17 cellular contexts compared by ENCODE assay signal in the genomic region with DNA sequence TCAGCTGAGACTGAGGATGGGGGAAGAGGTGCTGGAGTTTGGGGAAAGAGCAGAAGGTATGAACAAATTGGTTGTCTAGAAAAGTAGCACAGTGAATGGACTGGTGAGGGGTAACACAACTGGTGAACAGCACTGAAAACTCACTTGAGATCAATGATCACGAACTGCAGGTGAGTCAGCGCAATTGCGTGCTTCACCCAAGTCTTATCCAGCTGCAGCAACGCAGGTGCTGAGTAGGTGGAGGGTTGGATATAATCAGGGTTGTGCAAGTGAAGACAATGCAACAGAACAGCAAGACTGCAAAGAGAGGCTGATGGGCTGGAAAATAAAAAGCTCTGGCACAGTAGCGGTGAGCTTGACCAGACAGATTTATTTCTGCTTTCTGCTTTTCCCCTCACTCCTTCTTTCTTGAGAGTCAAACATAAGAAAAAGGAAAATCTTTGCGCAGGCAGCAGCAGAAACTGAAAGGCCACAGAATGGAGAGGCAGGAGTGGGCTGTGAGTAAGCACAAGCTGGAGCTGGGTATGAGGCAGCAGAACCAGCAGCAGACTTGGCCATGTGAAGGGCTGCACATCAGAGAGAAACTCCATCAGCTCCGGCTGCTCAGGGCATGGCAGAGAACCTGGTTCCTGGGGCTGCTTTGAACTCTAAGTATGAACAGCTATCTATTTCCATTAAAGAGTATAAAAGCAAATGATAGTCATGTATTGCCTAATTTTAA.
DNase-seq lines count a peak whose midpoint lies in the region; ATAC-seq and TF ChIP-seq lines count a peak whose summit lies in the region.
"Had no signal": no experiment of that assay in that cellular context is flagged by ENCODE, and none has a peak within 500 bp of the region (broad histone marks: within the 10 kb centered on the region; RNA-seq: fewer than 3 reads in every experiment).

No MANE protein-coding gene starts in this region.

- peaks cover 19% of the 10 kb centered on the region for H3K4me1 Mint-ChIP-seq in Calu3 (ENCODE audit: low read depth, unreplicated experiment)
- H3K4me1 Mint-ChIP-seq in natural killer cell treated with Interleukin-12 subunit alpha and Interleukin-12 subunit beta and Interleukin-15 and Interleukin-18, amount 100 ng/mL, for 72 hours (ENCODE audit: low read depth in 2 of 2), result no peaks in the 10 kb centered on the region
- no peaks in the 10 kb centered on the region for H3K4me1 Mint-ChIP-seq in stimulated activated naive CD8-positive, alpha-beta T cell treated with anti-CD3 and anti-CD28 coated beads, Interleukin-15, amount 100 ng/mL, for 72 hours

- no peak for ATAC-seq in natural killer cell treated with Interleukin-12 subunit alpha and Interleukin-12 subunit beta and Interleukin-15 and Interleukin-18, amount 100 ng/mL, for 72 hours
- ATAC-seq in stimulated activated naive CD8-positive, alpha-beta T cell treated with anti-CD3 and anti-CD28 coated beads, Interleukin-15, amount 100 ng/mL, for 72 hours, result no peak
- ATAC-seq: activated CD8-positive, alpha-beta T cell treated with anti-CD3 and anti-CD28 coated beads, Interleukin-2, amount 10 ng/mL, durations not matched to agents 7 days and 5 days had no signal

- no CpG with 5 or more reads among the region's 7 CpGs for WGBS in trophoblast cell (ENCODE audit: extremely low coverage, insufficient coverage, insufficient read length)

- H3K36me3 Mint-ChIP-seq in Calu3 (ENCODE audit: insufficient read depth, unreplicated experiment), result no peaks in the 10 kb centered on the region
- H3K36me3 Mint-ChIP-seq in natural killer cell treated with Interleukin-12 subunit alpha and Interleukin-12 subunit beta and Interleukin-15 and Interleukin-18, amount 100 ng/mL, for 72 hours, result no peaks in the 10 kb centered on the region

- H2AFZ ChIP-seq in trophoblast cell (ENCODE audit: insufficient read depth, low read length, poor library complexity), result peak overlapping the region; percentile 38

- peak overlapping the region; percentile 44 for H3K4ac ChIP-seq in trophoblast cell (ENCODE audit: low read depth, low read length)

- no peaks in the 10 kb centered on the region for H3K36me3 ChIP-seq in trophoblast cell (ENCODE audit: control insufficient read depth in 1 of 2, insufficient read depth in 2 of 2, low read length in 2 of 2)
- no peaks in the 10 kb centered on the region for H3K36me3 ChIP-seq in A673 (ENCODE audit: insufficient read depth, low read length, poor library complexity, severe bottlenecking)
- H3K36me3 ChIP-seq: cardiac muscle cell, stomach had no signal

- no peaks in the 10 kb centered on the region for H3K9me3 Mint-ChIP-seq in Calu3 (ENCODE audit: low read depth, unreplicated experiment)
- no peaks in the 10 kb centered on the region for H3K9me3 Mint-ChIP-seq in natural killer cell treated with Interleukin-12 subunit alpha and Interleukin-12 subunit beta and Interleukin-15 and Interleukin-18, amount 100 ng/mL, for 72 hours
- no peaks in the 10 kb centered on the region for H3K9me3 Mint-ChIP-seq in stimulated activated naive CD8-positive, alpha-beta T cell treated with anti-CD3 and anti-CD28 coated beads, Interleukin-15, amount 100 ng/mL, for 72 hours
- H3K9me3 Mint-ChIP-seq: activated T-helper 1 cell treated with anti-CD3 and anti-CD28 coated beads, Interleukin-12 subunit alpha, Interleukin-12 subunit beta, Interleukin-2, Interleukin-4 antibody, amounts not matched to agents 30 ng/mL and 10 ng/mL and 1 ng/mL, durations not matched to agents 14 hours and 24 hours and 36 hours had no signal

- peak overlapping the region; percentile 59 for H2BK12ac ChIP-seq in trophoblast cell (ENCODE audit: low read length)

- H3K9me3 ChIP-seq in trophoblast cell (ENCODE audit: insufficient read depth, low read depth, low read length), result no peaks in the 10 kb centered on the region
- H3K9me3 ChIP-seq in A673 (ENCODE audit: low read depth, low read length, poor library complexity, severe bottlenecking), result no peaks in the 10 kb centered on the region
- H3K9me3 ChIP-seq: Caco-2, stomach had no signal

- DNase-seq in Calu3 (peak; percentile 18), NCI-H510A (lab: John Stamatoyannopoulos, UW) (peak; percentile 34), epithelial cell of esophagus (ENCODE audit: low read depth) (peak; percentile 76), trophoblast cell (peak; percentile 79 to 85), A673 (ENCODE audit: low spot score) (no peak), NCI-H1436 treated with DMSO at 0.1 percent for 48 hours (lab: John Stamatoyannopoulos, UW) (no peak)
- DNase-seq in natural killer cell treated with Interleukin-12 subunit alpha and Interleukin-12 subunit beta and Interleukin-15 and Interleukin-18, amount 100 ng/mL, for 72 hours (ENCODE audit: low spot score), result no peak
- no peak for DNase-seq in stimulated activated naive CD8-positive, alpha-beta T cell treated with anti-CD3 and anti-CD28 coated beads, Interleukin-15, amount 100 ng/mL, for 72 hours
- DNase-seq: activated CD8-positive, alpha-beta T cell treated with anti-CD3 and anti-CD28 coated beads, Interleukin-2, amount 10 ng/mL, durations not matched to agents 7 days and 5 days; effector CD8-positive, alpha-beta T cell; NCI-H187 treated with DMSO at 0.1 percent for 48 hours; stimulated activated CD4-positive, alpha-beta T cell treated with anti-CD3 and anti-CD28 coated beads, Interleukin-15, amount 100 ng/mL, for 24 hours; stomach; SW 1271 had no signal

- H2BK5ac ChIP-seq in trophoblast cell (ENCODE audit: low read depth, low read length, poor library complexity), result peak overlapping the region; percentile 47

- H3K79me2 ChIP-seq in trophoblast cell (ENCODE audit: control insufficient read depth, insufficient read depth, low read length, poor library complexity), result no peaks in the 10 kb centered on the region

- H4K12ac ChIP-seq in trophoblast cell (ENCODE audit: low read depth, low read length), result peak overlapping the region; percentile 60

- H3K23ac ChIP-seq in trophoblast cell (ENCODE audit: low read length), result no peak overlapping the region

- H3K27ac ChIP-seq in trophoblast cell (ENCODE audit: low read depth, low read length) (peak overlapping the region; percentile 66), A673 (ENCODE audit: low read depth, low read length, poor library complexity, severe bottlenecking) (no peak overlapping the region)
- H3K27ac ChIP-seq: cardiac muscle cell, stomach had no signal

- H3K4me2 ChIP-seq in trophoblast cell (ENCODE audit: low read length), result no peak overlapping the region

- H3K9ac ChIP-seq in trophoblast cell (ENCODE audit: low read length), result no peak overlapping the region

- H2AK5ac ChIP-seq in trophoblast cell (ENCODE audit: low read length), result peak overlapping the region; percentile 87

- POLR2A ChIA-PET in A673 (lab: Charles Lee; ENCODE audit: low non-redundant PET), result no interaction called here

- peaks cover 27% of the 10 kb centered on the region for H3K27me3 Mint-ChIP-seq in Calu3 (ENCODE audit: unreplicated experiment)
- H3K27me3 Mint-ChIP-seq in natural killer cell treated with Interleukin-12 subunit alpha and Interleukin-12 subunit beta and Interleukin-15 and Interleukin-18, amount 100 ng/mL, for 72 hours, result peaks cover 22 to 25% of the 10 kb centered on the region in 2 donors
- H3K27me3 Mint-ChIP-seq in stimulated activated naive CD8-positive, alpha-beta T cell treated with anti-CD3 and anti-CD28 coated beads, Interleukin-15, amount 100 ng/mL, for 72 hours, result peaks cover 38% of the 10 kb centered on the region

- TF ChIP-seq CTCF in Calu3 (IDR thresholded peaks at IDR 0.05; ENCODE audit: unreplicated experiment), result no peak
- TF ChIP-seq CTCF in epithelial cell of esophagus (IDR thresholded peaks at IDR 0.05; ENCODE audit: insufficient read depth, low read depth, low read length, missing control alignments), result no peak
- TF ChIP-seq CTCF in A673 (conservative IDR thresholded peaks at IDR 0.05; ENCODE audit: low read depth, low read length), result no peak

- H3K18ac ChIP-seq in trophoblast cell (ENCODE audit: low read length), result peak overlapping the region; percentile 79

- H4K8ac ChIP-seq in trophoblast cell (ENCODE audit: low read depth, low read length), result peak overlapping the region; percentile 87

- intact Hi-C loops in Calu3 (cut with micrococcal nuclease; ENCODE audit: unreplicated experiment) (no loop called here), A673 (cut with micrococcal nuclease; ENCODE audit: unreplicated experiment) (no loop called here)

- no peak overlapping the region for H3K4me3 ChIP-seq in epithelial cell of esophagus (ENCODE audit: low read length)
- H3K4me3 ChIP-seq in trophoblast cell (ENCODE audit: low read depth, low read length), result peak overlapping the region; percentile 15
- no peak overlapping the region for H3K4me3 ChIP-seq in A673 (ENCODE audit: low read depth, low read length, poor library complexity, severe bottlenecking)
- H3K4me3 ChIP-seq: cardiac muscle cell, stomach had no signal

- H3K27me3 ChIP-seq in trophoblast cell (ENCODE audit: insufficient read depth, low read length), result no peaks in the 10 kb centered on the region
- peaks cover 54% of the 10 kb centered on the region for H3K27me3 ChIP-seq in A673 (replicated peaks; ENCODE audit: insufficient read depth, low read depth, low read length, poor library complexity)
- H3K27me3 ChIP-seq: cardiac muscle cell, stomach had no signal

- CTCF ChIA-PET in Calu3 (lab: Charles Lee), result interaction anchor here (0.6 kb wide), 1 partner anchor 144 kb away, joined by 3 read pairs; no protein-coding TSS in a partner anchor
- CTCF ChIA-PET in A673 (lab: Charles Lee), result no interaction called here

- H3K27ac Mint-ChIP-seq in Calu3 (ENCODE audit: unreplicated experiment), result no peak overlapping the region
- no peak overlapping the region for H3K27ac Mint-ChIP-seq in natural killer cell treated with Interleukin-12 subunit alpha and Interleukin-12 subunit beta and Interleukin-15 and Interleukin-18, amount 100 ng/mL, for 72 hours
- H3K27ac Mint-ChIP-seq in stimulated activated naive CD8-positive, alpha-beta T cell treated with anti-CD3 and anti-CD28 coated beads, Interleukin-15, amount 100 ng/mL, for 72 hours, result no peak overlapping the region
- H3K27ac Mint-ChIP-seq: activated CD8-positive, alpha-beta T cell treated with anti-CD3 and anti-CD28 coated beads, Interleukin-2, amount 10 ng/mL, durations not matched to agents 7 days and 5 days; activated T-helper 1 cell treated with anti-CD3 and anti-CD28 coated beads, Interleukin-12 subunit alpha, Interleukin-12 subunit beta, Interleukin-2, Interleukin-4 antibody, amounts not matched to agents 30 ng/mL and 10 ng/mL and 1 ng/mL, durations not matched to agents 14 hours and 24 hours and 36 hours had no signal

- no peak overlapping the region for H3K4me3 Mint-ChIP-seq in Calu3 (ENCODE audit: low read depth, unreplicated experiment)
- no peak overlapping the region for H3K4me3 Mint-ChIP-seq in natural killer cell treated with Interleukin-12 subunit alpha and Interleukin-12 subunit beta and Interleukin-15 and Interleukin-18, amount 100 ng/mL, for 72 hours
- no peak overlapping the region for H3K4me3 Mint-ChIP-seq in stimulated activated naive CD8-positive, alpha-beta T cell treated with anti-CD3 and anti-CD28 coated beads, Interleukin-15, amount 100 ng/mL, for 72 hours
- H3K4me3 Mint-ChIP-seq: activated CD8-positive, alpha-beta T cell treated with anti-CD3 and anti-CD28 coated beads, Interleukin-2, amount 10 ng/mL, durations not matched to agents 7 days and 5 days; activated T-helper 1 cell treated with anti-CD3 and anti-CD28 coated beads, Interleukin-12 subunit alpha, Interleukin-12 subunit beta, Interleukin-2, Interleukin-4 antibody, amounts not matched to agents 30 ng/mL and 10 ng/mL and 1 ng/mL, durations not matched to agents 14 hours and 24 hours and 36 hours had no signal

- peak overlapping the region; percentile 75 for H3K14ac ChIP-seq in trophoblast cell (ENCODE audit: low read length)

- H2BK120ac ChIP-seq in trophoblast cell (ENCODE audit: insufficient read depth, low read length, poor library complexity), result peak overlapping the region; percentile 89

- BruUV-seq in Calu3 (replicated peaks; lab: Mats Ljungman, UMichigan) (no TSS peak), A673 (replicated peaks; lab: Mats Ljungman, UMichigan) (no TSS peak)

- peak overlapping the region; percentile 92 for H4K91ac ChIP-seq in trophoblast cell (ENCODE audit: low read depth, low read length)

- peaks cover 2% of the 10 kb centered on the region for H3K79me1 ChIP-seq in trophoblast cell (ENCODE audit: low read length)

- H3K4me1 ChIP-seq in trophoblast cell (ENCODE audit: control insufficient read depth in 1 of 2, insufficient read depth in 2 of 2, low read length in 2 of 2) (peaks cover 0 to 5% of the 10 kb centered on the region in 2 experiments), A673 (ENCODE audit: insufficient read depth, low read length, poor library complexity, severe bottlenecking) (no peaks in the 10 kb centered on the region)
- H3K4me1 ChIP-seq: Caco-2 had no signal

Comparison
In these comparisons a context has a peak if more than half of its experiments do, and no peak if none do; other contexts are left out.
1. DNase-seq: peak in Calu3 (single experiment), NCI-H510A (single experiment), epithelial cell of esophagus (single experiment) and trophoblast cell (2 of 2); none in natural killer cell treated with Interleukin-12 subunit alpha and Interleukin-12 subunit beta and Interleukin-15 and Interleukin-18, amount 100 ng/mL, for 72 hours (single experiment), A673 (single experiment), NCI-H1436 treated with DMSO at 0.1 percent for 48 hours (single experiment) and stimulated activated naive CD8-positive, alpha-beta T cell treated with anti-CD3 and anti-CD28 coated beads, Interleukin-15, amount 100 ng/mL, for 72 hours (0 of 2).